8 cellular contexts compared by ENCODE assay signal in the genomic region with DNA sequence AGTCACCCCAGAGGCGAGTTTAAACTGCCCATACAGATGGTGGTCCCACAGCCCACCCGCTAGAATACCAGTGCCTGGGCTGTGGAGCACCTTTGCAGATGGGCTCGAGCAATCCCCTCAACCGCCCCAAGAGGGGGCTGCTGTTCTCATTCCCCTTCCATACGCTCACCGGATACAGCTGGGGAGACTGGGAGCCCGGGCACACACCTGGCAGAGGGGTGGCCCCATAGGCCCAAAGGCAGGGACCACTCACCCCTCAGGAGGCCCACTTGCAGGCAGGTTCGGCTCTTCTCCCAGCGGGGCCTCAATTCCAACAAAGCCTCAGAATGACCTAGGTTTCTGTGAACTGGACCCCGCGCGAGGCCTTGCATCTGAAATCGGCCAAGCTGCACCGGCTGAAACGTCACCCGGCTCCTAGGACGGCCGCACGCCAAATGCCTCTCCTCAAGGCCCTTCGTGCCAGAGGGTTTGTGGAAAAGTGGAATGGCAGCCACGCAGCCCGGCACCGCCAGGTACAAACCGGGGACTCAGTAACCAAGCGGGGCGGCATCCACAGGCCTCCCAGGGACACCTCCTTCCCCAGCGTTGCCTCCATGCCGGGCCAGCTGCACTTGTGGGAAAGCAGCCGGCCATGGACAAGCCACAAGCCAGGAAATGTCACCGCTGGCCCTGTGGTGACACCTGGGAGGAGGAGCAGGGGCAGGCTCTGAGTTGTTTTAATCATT. TPM values are rescaled to one million over a fixed set of nuclear protein-coding genes. Genes with fewer than 3 reads are reported as not detected.
DNase-seq lines count a peak whose midpoint lies in the region; ATAC-seq and TF ChIP-seq lines count a peak whose summit lies in the region.

No MANE protein-coding gene starts in this region.

- H3K9me3 Mint-ChIP-seq in GM23338 (no peaks in the 10 kb centered on the region), glutamatergic neuron (ENCODE audit: unreplicated experiment) (peaks cover 8% of the 10 kb centered on the region)
- H3K9me3 Mint-ChIP-seq in activated CD4-positive, alpha-beta memory T cell treated with anti-CD3 and anti-CD28 coated beads for 36 hours, result no peaks in the 10 kb centered on the region

- peak overlapping the region; percentile 66; the same call in 1 of the 2 replicates for H3K27ac ChIP-seq in GM23338 (ENCODE audit: low read depth)

- intact Hi-C loops in activated CD4-positive, alpha-beta memory T cell treated with anti-CD3 and anti-CD28 coated beads for 36 hours (cut with micrococcal nuclease), result no loop called here

- in situ Hi-C loops in ACHN (cut with HindIII; ENCODE audit: low pct_ligation_motif_present, low pct_unique_long_range_greater_than_20kb, low sequenced_read_pairs), result no loop called here

- no peak overlapping the region for H2AFZ ChIP-seq in GM23338

- no peak overlapping the region for H3K4me3 Mint-ChIP-seq in GM23338
- no peak overlapping the region for H3K4me3 Mint-ChIP-seq in activated CD4-positive, alpha-beta memory T cell treated with anti-CD3 and anti-CD28 coated beads for 36 hours
- H3K4me3 Mint-ChIP-seq in glutamatergic neuron (ENCODE audit: unreplicated experiment), result no peak overlapping the region

- DNase-seq in ACHN, result peak; percentile 26
- DNase-seq in GM23338 (ENCODE audit: low spot score), result peak; percentile 82
- DNase-seq in activated CD4-positive, alpha-beta memory T cell treated with anti-CD3 and anti-CD28 coated beads for 36 hours, result peak; percentile 37
- DNase-seq in glutamatergic neuron, result peak; percentile 67
- peak; percentile 49 for DNase-seq in stimulated activated naive CD8-positive, alpha-beta T cell treated with anti-CD3 and anti-CD28 coated beads, Interleukin-15, Interleukin-2, amounts not matched to agents 100 U/mL and 50 U/mL, for 24 hours
- DNase-seq in HCEC 1CT, result no peak

- ATAC-seq in GM23338 (peak; percentile 97), HG03039 (IDR thresholded peaks at IDR 0.05; ENCODE audit: unreplicated experiment) (no peak), HG02678 (IDR thresholded peaks at IDR 0.05; ENCODE audit: unreplicated experiment) (no peak)
- peak; percentile 61 for ATAC-seq in stimulated activated naive CD8-positive, alpha-beta T cell treated with anti-CD3 and anti-CD28 coated beads, Interleukin-15, Interleukin-2, amounts not matched to agents 100 U/mL and 50 U/mL, for 24 hours

- H3F3A ChIP-seq in GM23338 (replicated peaks; ENCODE audit: low read depth), result no peaks in the 10 kb centered on the region

- TF ChIP-seq CTCF in GM23338 (conservative IDR thresholded peaks at IDR 0.05; ENCODE audit: low read depth in 2 of 2) (peak; percentile 66 to 71), glutamatergic neuron (IDR thresholded peaks at IDR 0.05; ENCODE audit: partially characterized antibody, unreplicated experiment) (peak; percentile 69)

- H3K4me2 ChIP-seq in GM23338, result no peak overlapping the region

- H3K4me1 ChIP-seq in GM23338 (ENCODE audit: insufficient read depth), result 0 out of 2 replicates have a peak, but pooled peaks cover 6% of the 10 kb centered on the region

- CTCF ChIA-PET in activated CD4-positive, alpha-beta memory T cell treated with anti-CD3 and anti-CD28 coated beads for 36 hours (lab: Charles Lee), result interaction anchor here (1.7 kb wide), 1 partner anchor 43 kb away, joined by 5 read pairs; no protein-coding TSS in a partner anchor

- H3K27me3 Mint-ChIP-seq in GM23338 (ENCODE audit: insufficient read depth, low read depth, poor library complexity) (peaks cover 13% of the 10 kb centered on the region), glutamatergic neuron (ENCODE audit: unreplicated experiment) (peaks cover 1% of the 10 kb centered on the region)
- H3K27me3 Mint-ChIP-seq in activated CD4-positive, alpha-beta memory T cell treated with anti-CD3 and anti-CD28 coated beads for 36 hours, result no peaks in the 10 kb centered on the region

- peaks cover 28% of the 10 kb centered on the region for H4K20me1 ChIP-seq in GM23338 (replicated peaks; ENCODE audit: insufficient read depth)

- H3K79me2 ChIP-seq in GM23338 (replicated peaks; ENCODE audit: insufficient read depth), result peaks cover 76% of the 10 kb centered on the region

- POLR2A ChIA-PET in activated CD4-positive, alpha-beta memory T cell treated with anti-CD3 and anti-CD28 coated beads for 36 hours (lab: Charles Lee), result no interaction called here

- H3K36me3 Mint-ChIP-seq in GM23338 (ENCODE audit: low read depth), result peaks cover 61% of the 10 kb centered on the region
- peaks cover 31% of the 10 kb centered on the region for H3K36me3 Mint-ChIP-seq in activated CD4-positive, alpha-beta memory T cell treated with anti-CD3 and anti-CD28 coated beads for 36 hours
- H3K36me3 Mint-ChIP-seq in glutamatergic neuron (ENCODE audit: unreplicated experiment), result peaks cover 6% of the 10 kb centered on the region

- no peaks in the 10 kb centered on the region for H3K36me3 ChIP-seq in GM23338 (ENCODE audit: insufficient read depth)

- H3K4me3 ChIP-seq in GM23338, result no peak overlapping the region

- H3K9me2 ChIP-seq in GM23338 (ENCODE audit: insufficient read depth), result no peaks in the 10 kb centered on the region

- no peak overlapping the region for H3K27ac Mint-ChIP-seq in GM23338
- no peak overlapping the region for H3K27ac Mint-ChIP-seq in activated CD4-positive, alpha-beta memory T cell treated with anti-CD3 and anti-CD28 coated beads for 36 hours
- H3K27ac Mint-ChIP-seq in glutamatergic neuron (ENCODE audit: unreplicated experiment), result no peak overlapping the region

- H3K4me1 Mint-ChIP-seq in GM23338, result peaks cover 11% of the 10 kb centered on the region
- H3K4me1 Mint-ChIP-seq in activated CD4-positive, alpha-beta memory T cell treated with anti-CD3 and anti-CD28 coated beads for 36 hours (ENCODE audit: low read depth), result peaks cover 4% of the 10 kb centered on the region
- H3K4me1 Mint-ChIP-seq in glutamatergic neuron (ENCODE audit: low read depth, unreplicated experiment), result peaks cover 8% of the 10 kb centered on the region

- H3K27me3 ChIP-seq in GM23338 (ENCODE audit: insufficient read depth), result no peaks in the 10 kb centered on the region

TF ChIP-seq in GM23338, 12 proteins besides CTCF, POLR2A, EP300 and RAD21 (continues in another document):
- TF ChIP-seq ZNF462 (CRISPR knock-in tag; IDR thresholded peaks at IDR 0.05), result no peak

RNA-seq across cellular contexts. Expression of gene MLLT1, which starts 18.7 kb away (rescaled TPM):
- total RNA-seq in GM23338 (2014; rRNA removed; shearing (Covaris generic)), result 15.4 and 23.4 TPM in 2 replicates
- 17.8 and 19.9 TPM in 2 replicates for polyA plus RNA-seq in GM23338 (2016; fragmentation: Nextera tagmentation; extraction: Ambion mirVana)
- 10 to 100 TPM; 35.7 to 37.9 TPM for total RNA-seq in activated CD4-positive, alpha-beta memory T cell treated with anti-CD3 and anti-CD28 coated beads for 36 hours
- total RNA-seq in glutamatergic neuron (ENCODE audit: unreplicated experiment), result 52.9 TPM

Comparison
In these comparisons a context has a peak if more than half of its experiments do, and no peak if none do; other contexts are left out.
1. ATAC-seq: peak in GM23338 (single experiment) and stimulated activated naive CD8-positive, alpha-beta T cell treated with anti-CD3 and anti-CD28 coated beads, Interleukin-15, Interleukin-2, amounts not matched to agents 100 U/mL and 50 U/mL, for 24 hours (single experiment); none in HG03039 (single experiment) and HG02678 (single experiment).